ENCODE assay signal across 8 cellular contexts in the genomic region with DNA sequence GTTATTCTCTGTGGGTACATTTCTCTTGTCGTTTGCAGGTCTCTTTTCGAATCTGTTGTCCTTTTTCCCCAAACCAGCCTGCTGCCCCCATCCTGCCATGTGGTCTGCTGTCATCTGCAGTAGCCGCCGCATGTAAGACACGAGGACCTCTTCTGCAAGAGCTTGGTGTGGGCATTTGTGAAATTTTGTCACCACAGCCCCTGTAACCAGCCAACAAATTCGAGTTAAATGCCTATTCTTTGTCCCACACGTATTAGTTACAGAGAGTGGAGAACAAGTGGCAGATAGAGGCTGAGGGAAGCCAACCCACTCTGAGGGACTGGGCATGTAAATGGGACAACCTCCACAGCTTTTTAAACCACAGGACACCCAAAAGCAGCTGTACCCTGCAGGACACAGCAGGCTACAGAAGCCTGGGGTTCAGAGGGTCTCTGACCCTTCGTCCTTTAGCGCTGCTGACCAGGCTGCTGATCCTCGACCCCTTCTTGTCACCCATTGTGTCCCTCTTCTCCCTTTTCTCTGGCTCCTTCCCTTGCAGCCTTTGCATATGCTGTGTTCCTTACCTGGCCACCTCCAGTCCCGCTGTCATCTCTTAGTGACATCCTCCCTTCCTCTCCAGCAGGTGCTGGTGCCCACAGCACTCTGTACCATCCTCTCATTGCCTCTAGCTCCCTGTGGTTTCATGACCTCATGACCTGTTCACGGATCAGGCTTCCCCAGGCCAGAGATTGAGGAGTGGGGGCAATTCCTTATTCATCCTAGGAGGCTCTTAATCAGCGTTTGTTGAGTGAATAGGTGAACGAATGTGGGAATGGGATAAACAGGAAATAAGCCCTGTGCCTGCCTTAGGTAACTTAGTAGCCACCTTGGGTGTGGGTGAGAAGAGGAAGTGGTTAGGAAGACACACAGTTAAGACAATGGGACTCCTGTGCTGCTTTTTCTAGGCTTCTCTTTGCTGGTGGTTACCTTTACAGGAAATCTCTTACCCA. TPM values are rescaled to one million over a fixed set of nuclear protein-coding genes. Genes with fewer than 3 reads are reported as not detected.
DNase-seq lines count a peak whose midpoint lies in the region; ATAC-seq and TF ChIP-seq lines count a peak whose summit lies in the region.

No MANE protein-coding gene starts in this region.

- no peak for TF ChIP-seq RAD21 in Ishikawa (IDR thresholded peaks at IDR 0.05; ENCODE audit: low read depth)

- no peaks in the 10 kb centered on the region for H3K79me1 ChIP-seq in mesendoderm (ENCODE audit: low read length)

- H3K4me1 ChIP-seq in muscle layer of duodenum (ENCODE audit: control insufficient read depth in 1 of 2, insufficient read depth in 2 of 2, low read length in 2 of 2) (peaks cover 9 to 19% of the 10 kb centered on the region in 2 donors), mesendoderm (ENCODE audit: control insufficient read depth, low read depth, low read length) (no peaks in the 10 kb centered on the region)

- H2BK120ac ChIP-seq in mesendoderm (ENCODE audit: low read depth, low read length) = no peak overlapping the region

- H3K9ac ChIP-seq in mesendoderm (ENCODE audit: low read length) = no peak overlapping the region

- H2BK5ac ChIP-seq in mesendoderm (ENCODE audit: low read length) = no peak overlapping the region

- no peak overlapping the region for H4K5ac ChIP-seq in mesendoderm (ENCODE audit: low read length)

- H3K27ac ChIP-seq in muscle layer of duodenum (ENCODE audit: low read length) (peak overlapping the region; percentile 74), mesendoderm (ENCODE audit: low read depth, low read length) (no peak overlapping the region)

- H2AK5ac ChIP-seq in mesendoderm (ENCODE audit: low read length) = no peak overlapping the region

- H3K4me2 ChIP-seq in mesendoderm (ENCODE audit: low read length) = no peak overlapping the region

- H3K4me3 ChIP-seq in muscle layer of duodenum (ENCODE audit: low read depth in 1 of 2, low read length in 2 of 2) = no peak overlapping the region
- H3K4me3 ChIP-seq in mesendoderm (ENCODE audit: low read length) = no peak overlapping the region

- ATAC-seq in GM19351 (IDR thresholded peaks at IDR 0.05; ENCODE audit: unreplicated experiment) = peak; percentile 51
- no peak for ATAC-seq in HG03135 (IDR thresholded peaks at IDR 0.05; ENCODE audit: unreplicated experiment)

- no peak overlapping the region for H4K8ac ChIP-seq in mesendoderm (ENCODE audit: low read depth, low read length)

- H3K27me3 ChIP-seq in muscle layer of duodenum (ENCODE audit: low read depth, low read length) (no peaks in the 10 kb centered on the region), mesendoderm (ENCODE audit: insufficient read depth, low read length, poor library complexity) (no peaks in the 10 kb centered on the region)

- peak; percentile 27 for DNase-seq in activated CD4-positive, alpha-beta T cell treated with anti-CD3 and anti-CD28 coated beads, Interleukin-2, amount 50 U/mL, for 1 hour
- DNase-seq in NCI-H187 (lab: John Stamatoyannopoulos, UW) (no peak), mesendoderm (no peak), NCI-H187 treated with DMSO at 0.1 percent for 48 hours (lab: John Stamatoyannopoulos, UW) (no peak)

- WGBS in mesendoderm (ENCODE audit: extremely low coverage, insufficient coverage, low lambda C conversion rate) = no CpG with 5 or more reads among the region's 14 CpGs

- H3K79me2 ChIP-seq in mesendoderm (ENCODE audit: control insufficient read depth, insufficient read depth, low read length) = no peaks in the 10 kb centered on the region

- H2BK15ac ChIP-seq in mesendoderm (replicated peaks; ENCODE audit: low read depth) = no peak overlapping the region

- H3K23ac ChIP-seq in mesendoderm (ENCODE audit: low read length) = no peak overlapping the region

- H3K56ac ChIP-seq in mesendoderm (ENCODE audit: low read length) = no peak overlapping the region

- no peak overlapping the region for H3K4ac ChIP-seq in mesendoderm (ENCODE audit: low read depth, low read length)

- H3K36me3 ChIP-seq in muscle layer of duodenum (ENCODE audit: control insufficient read depth in 1 of 2, insufficient read depth in 2 of 2, low read length in 2 of 2) (no peaks in the 10 kb centered on the region), mesendoderm (ENCODE audit: control insufficient read depth, insufficient read depth, low read length) (no peaks in the 10 kb centered on the region)

- TF ChIP-seq EP300 in Ishikawa (IDR thresholded peaks at IDR 0.05; ENCODE audit: borderline replicate concordance) = no peak

- no peak overlapping the region for H3K18ac ChIP-seq in mesendoderm (ENCODE audit: low read length)

- no peaks in the 10 kb centered on the region for H3K9me3 ChIP-seq in muscle layer of duodenum (ENCODE audit: control insufficient read depth in 1 of 2, low read length in 2 of 2)

TF ChIP-seq in Ishikawa, 13 proteins besides CTCF, POLR2A, EP300 and RAD21:
- TF ChIP-seq TEAD4 (IDR thresholded peaks at IDR 0.05) = no peak
- TF ChIP-seq NFIC (IDR thresholded peaks at IDR 0.05) = no peak
- TF ChIP-seq ZBTB7A (IDR thresholded peaks at IDR 0.05; ENCODE audit: low read depth) = peak; percentile 22; the same call in 1 of the 2 replicates

RNA-seq across cellular contexts. Expression of gene ITGA6, which starts 35.3 kb away (rescaled TPM):
- 25.4 TPM for polyA plus RNA-seq in mesendoderm (2013, experiment 1 of 2)
- 26.4 TPM for polyA plus RNA-seq in mesendoderm (2013, experiment 2 of 2)
